32 cellular contexts compared by ENCODE assay signal in genomic region chr11:44741976-44742375, GRCh38. TPM values are rescaled to one million over a fixed set of nuclear protein-coding genes. Genes with fewer than 3 reads are reported as not detected.
"Had no signal": no experiment of that assay in that cellular context is flagged by ENCODE, and none has a peak within 500 bp of the region (broad histone marks: within the 10 kb centered on the region; RNA-seq: fewer than 3 reads in every experiment).

No MANE protein-coding gene starts in this region.

- H3K36me3 ChIP-seq: adrenal gland, brain microvascular endothelial cell, lower lobe of right lung, suprapubic skin, tibial artery had no signal

- ATAC-seq: activated CD4-positive, alpha-beta T cell treated with anti-CD3 and anti-CD28 coated beads for 36 hours; activated T-cell treated with anti-CD3 and anti-CD28 coated beads, Interleukin-2, amount 50 U/mL, for 72 hours; left lobe of liver; lower lobe of right lung; natural killer cell treated with Interleukin-12 subunit alpha and Interleukin-12 subunit beta and Interleukin-15 and Interleukin-18, amount 100 ng/mL, for 72 hours; stimulated activated naive B cell treated with anti-CD40 and anti-IgM and Interleukin-4, amounts not matched to agents 10 μg/mL and 1 μg/mL and 100 μg/mL, for 72 hours; T-cell had no signal

- H3K4me3 Mint-ChIP-seq: activated CD4-positive, alpha-beta T cell treated with anti-CD3 and anti-CD28 coated beads for 36 hours; activated naive CD8-positive, alpha-beta T cell treated with anti-CD3 and anti-CD28 coated beads for 36 hours; activated T-cell treated with anti-CD3 and anti-CD28 coated beads, Interleukin-2, amount 50 U/mL, for 72 hours; natural killer cell treated with Interleukin-12 subunit alpha and Interleukin-12 subunit beta and Interleukin-15 and Interleukin-18, amount 100 ng/mL, for 72 hours; stimulated activated naive B cell treated with anti-CD40 and anti-IgM and Interleukin-4, amounts not matched to agents 10 μg/mL and 1 μg/mL and 100 μg/mL, for 72 hours; T-cell; T-helper 2 cell treated with Interferon-gamma antibody and Interleukin-4, amounts not matched to agents 5 μg/mL and 100 μg/mL, for 36 hours had no signal

- H3K27me3 Mint-ChIP-seq: activated CD4-positive, alpha-beta T cell treated with anti-CD3 and anti-CD28 coated beads for 36 hours; progenitor cell of endocrine pancreas; T-cell had no signal

- H3K4me3 ChIP-seq: adrenal gland, coronary artery, dorsolateral prefrontal cortex, lower lobe of right lung, smooth muscle cell, suprapubic skin, tibial artery had no signal

- H3K4me2 ChIP-seq: smooth muscle cell had no signal

- H3K27ac ChIP-seq: brain microvascular endothelial cell, coronary artery, lower lobe of right lung, suprapubic skin, tibial artery had no signal

- DNase-seq: activated CD4-positive, alpha-beta T cell treated with anti-CD3 and anti-CD28 coated beads for 36 hours; activated CD4-positive, alpha-beta T cell treated with anti-CD3 and anti-CD28 coated beads, Interleukin-2, amount 50 U/mL, for 4 hours; activated CD4-positive, CD25-positive, alpha-beta regulatory T cell; activated naive CD4-positive, alpha-beta T cell treated with Interleukin-2 at 50 U/mL for 16 hours; activated naive CD8-positive, alpha-beta T cell treated with anti-CD3 and anti-CD28 coated beads for 36 hours; activated T-cell treated with anti-CD3 and anti-CD28 coated beads for 4 hours; activated T-cell treated with anti-CD3 and anti-CD28 coated beads, Interleukin-2, amount 50 U/mL, for 72 hours; adrenal gland; aorta; brain microvascular endothelial cell; dorsolateral prefrontal cortex; effector memory CD4-positive, alpha-beta T cell; erythroblast; head of caudate nucleus; hypothalamus; lower lobe of right lung; mesenchymal stem cell; retina; stimulated activated CD4-positive, alpha-beta T cell treated with anti-CD3 and anti-CD28 coated beads, Interleukin-1b, Interleukin-23, amount 100 ng/mL, for 48 hours; stimulated activated CD4-positive, alpha-beta T cell treated with anti-CD3 and anti-CD28 coated beads, Interleukin-4, amount 100 ng/mL, for 4 hours; stimulated activated CD8-positive, alpha-beta memory T cell treated with anti-CD3 and anti-CD28 coated beads, Interleukin-4, amount 100 ng/mL, for 48 hours; stimulated activated naive B cell treated with anti-CD40 and anti-IgM and Interleukin-4, amounts not matched to agents 10 μg/mL and 1 μg/mL and 100 μg/mL, for 72 hours; T-cell; tibial artery had no signal

- H3K9me3 Mint-ChIP-seq: activated naive CD8-positive, alpha-beta T cell treated with anti-CD3 and anti-CD28 coated beads for 36 hours; activated T-cell treated with anti-CD3 and anti-CD28 coated beads, Interleukin-2, amount 50 U/mL, for 72 hours; natural killer cell treated with Interleukin-12 subunit alpha and Interleukin-12 subunit beta and Interleukin-15 and Interleukin-18, amount 100 ng/mL, for 72 hours; stimulated activated naive B cell treated with anti-CD40 and anti-IgM and Interleukin-4, amounts not matched to agents 10 μg/mL and 1 μg/mL and 100 μg/mL, for 72 hours; T-cell; T-helper 2 cell treated with Interferon-gamma antibody and Interleukin-4, amounts not matched to agents 5 μg/mL and 100 μg/mL, for 36 hours had no signal

- H3K9me3 ChIP-seq: adrenal gland, lower lobe of right lung, suprapubic skin, tibial artery had no signal

- H3K27me3 ChIP-seq: adrenal gland, suprapubic skin, tibial artery had no signal

- H3K36me3 Mint-ChIP-seq: activated naive CD8-positive, alpha-beta T cell treated with anti-CD3 and anti-CD28 coated beads for 36 hours; natural killer cell treated with Interleukin-12 subunit alpha and Interleukin-12 subunit beta and Interleukin-15 and Interleukin-18, amount 100 ng/mL, for 72 hours; stimulated activated naive B cell treated with anti-CD40 and anti-IgM and Interleukin-4, amounts not matched to agents 10 μg/mL and 1 μg/mL and 100 μg/mL, for 72 hours had no signal

- H3K27ac Mint-ChIP-seq: activated CD4-positive, alpha-beta T cell treated with anti-CD3 and anti-CD28 coated beads for 36 hours; activated naive CD8-positive, alpha-beta T cell treated with anti-CD3 and anti-CD28 coated beads for 36 hours; activated T-cell treated with anti-CD3 and anti-CD28 coated beads, Interleukin-2, amount 50 U/mL, for 72 hours; natural killer cell treated with Interleukin-12 subunit alpha and Interleukin-12 subunit beta and Interleukin-15 and Interleukin-18, amount 100 ng/mL, for 72 hours; progenitor cell of endocrine pancreas; stimulated activated naive B cell treated with anti-CD40 and anti-IgM and Interleukin-4, amounts not matched to agents 10 μg/mL and 1 μg/mL and 100 μg/mL, for 72 hours; T-helper 2 cell treated with Interferon-gamma antibody and Interleukin-4, amounts not matched to agents 5 μg/mL and 100 μg/mL, for 36 hours had no signal

RNA-seq across cellular contexts. Expression of gene TSPAN18, which starts 15.2 kb away (rescaled TPM):
- total RNA-seq: fibroblast of lung had no signal
